ENCODE assay signal across 9 cellular contexts in genomic region chr16:15850555-15850954, GRCh38. TPM values are rescaled to one million over a fixed set of nuclear protein-coding genes. Genes with fewer than 3 reads are reported as not detected.
DNase-seq lines count a peak whose midpoint lies in the region; ATAC-seq and TF ChIP-seq lines count a peak whose summit lies in the region.
"Not testable (repeated sequence)": the region's sequence is repeated elsewhere in the genome, so short reads cannot be mapped to it uniquely, and the experiment has no call there.
"Had no signal": no experiment of that assay in that cellular context is flagged by ENCODE, and none has a peak within 500 bp of the region (broad histone marks: within the 10 kb centered on the region; RNA-seq: fewer than 3 reads in every experiment).

No MANE protein-coding gene starts in this region.

- TF ChIP-seq EP300 in sigmoid colon (IDR thresholded peaks at IDR 0.05) = not testable (repeated sequence)

- peak overlapping the region; percentile 88 to 90 for H3K27ac ChIP-seq in ascending aorta
- peak overlapping the region in 1 of 4 donors; percentile 23 for H3K27ac ChIP-seq in esophagus squamous epithelium
- peak overlapping the region; percentile 66 for H3K27ac ChIP-seq in muscle layer of colon (ENCODE audit: low read depth, low read length)
- H3K27ac ChIP-seq in sigmoid colon = peak overlapping the region; percentile 95 to 98 (median 96)
- peak overlapping the region; percentile 55 to 77 for H3K27ac ChIP-seq in thoracic aorta
- H3K27ac ChIP-seq in uterus = peak overlapping the region; percentile 73 to 92

- not testable (repeated sequence) for H3K9me3 ChIP-seq in ascending aorta; esophagus squamous epithelium; muscle layer of colon (ENCODE audit: low read length); sigmoid colon; thoracic aorta; uterus

- intact Hi-C loops in ascending aorta (cut with DNase I); esophagus squamous epithelium (cut with DNase I); sigmoid colon (cut with DNase I); uterus (cut with DNase I; ENCODE audit: low total_unique reads): not testable (repeated sequence)

- peak overlapping the region; percentile 85 for H3K9ac ChIP-seq in muscle layer of colon (ENCODE audit: low read length)

- H3K4me1 ChIP-seq in ascending aorta = peaks cover 0 to 43% of the 10 kb centered on the region in 2 donors
- H3K4me1 ChIP-seq in esophagus squamous epithelium; muscle layer of colon (ENCODE audit: insufficient read depth, low read length); uterus: not testable (repeated sequence)
- peaks cover 0 to 61% (median 49%) of the 10 kb centered on the region in 4 donors for H3K4me1 ChIP-seq in sigmoid colon
- peaks cover 24 to 68% of the 10 kb centered on the region in 2 donors for H3K4me1 ChIP-seq in thoracic aorta (ENCODE audit: control insufficient read depth in 1 of 2, low read depth in 2 of 2)

- TF ChIP-seq POLR2A in esophagus squamous epithelium (IDR thresholded peaks at IDR 0.05); sigmoid colon (IDR thresholded peaks at IDR 0.05); uterus (IDR thresholded peaks at IDR 0.05): not testable (repeated sequence)

- DNase-seq in ascending aorta (ENCODE audit: low spot score in 2 of 2); esophagus squamous epithelium (lab: John Stamatoyannopoulos, UW); sigmoid colon; thoracic aorta (ENCODE audit: low spot score); uterus: not testable (repeated sequence)

- H3K36me3 ChIP-seq in ascending aorta (peaks cover 16 to 22% of the 10 kb centered on the region in 2 donors), muscle layer of colon (ENCODE audit: insufficient read depth, low read length) (peaks cover 52% of the 10 kb centered on the region), sigmoid colon (peaks cover 16 to 81% (median 39%) of the 10 kb centered on the region in 4 donors), thoracic aorta (peaks cover 12% of the 10 kb centered on the region)
- H3K36me3 ChIP-seq in esophagus squamous epithelium, uterus: not testable (repeated sequence)

- not testable (repeated sequence) for ATAC-seq in thoracic aorta (ENCODE audit: insufficient number of reproducible peaks, low FRiP score, low read depth)

- not testable (repeated sequence) for H3K27me3 ChIP-seq in ascending aorta; muscle layer of colon (ENCODE audit: control insufficient read depth in 1 of 2, insufficient read depth in 2 of 2, low read length in 2 of 2); sigmoid colon; thoracic aorta (replicated peaks; ENCODE audit: insufficient read depth); uterus
- peaks cover 0 to 11% (median 0%) of the 10 kb centered on the region in 4 donors for H3K27me3 ChIP-seq in esophagus squamous epithelium

- peak overlapping the region; percentile 2 to 92 for H3K4me3 ChIP-seq in ascending aorta
- H3K4me3 ChIP-seq in esophagus squamous epithelium = peak overlapping the region in 3 of 4 donors; percentile 36 to 66 (median 41)
- peak overlapping the region; percentile 21 to 79 for H3K4me3 ChIP-seq in muscle layer of colon (ENCODE audit: low read depth in 1 of 2, low read length in 2 of 2)
- H3K4me3 ChIP-seq in sigmoid colon = peak overlapping the region; percentile 51 to 70 (median 68)
- peak overlapping the region; percentile 89 for H3K4me3 ChIP-seq in thoracic aorta
- H3K4me3 ChIP-seq in uterus = peak overlapping the region in 1 of 2 donors; percentile 13

- not testable (repeated sequence) for TF ChIP-seq CTCF in ascending aorta (IDR thresholded peaks at IDR 0.05); esophagus squamous epithelium (IDR thresholded peaks at IDR 0.05); sigmoid colon (IDR thresholded peaks at IDR 0.05); thoracic aorta (IDR thresholded peaks at IDR 0.05); uterus (IDR thresholded peaks at IDR 0.05)

- WGBS in esophagus squamous epithelium, 2 donors = 74 to 95% methylated on average over 6 of the region's 6 CpGs
- 87 to 93% methylated on average over 6 of the region's 6 CpGs for WGBS in sigmoid colon, 2 donors

RNA-seq across cellular contexts. Expression of gene MYH11, which starts 6.3 kb away (rescaled TPM):
- 694 TPM for total RNA-seq in ascending aorta
- total RNA-seq in esophagus squamous epithelium = 1,000 to 10,000 TPM in 1 of 4 donors, 100 to 1,000 TPM in 3; 121 to 1,349 (median 217) TPM
- over 10,000 TPM in 1 of 4 donors, 1,000 to 10,000 TPM in 3; 4,282 to 11,818 (median 7,071) TPM for total RNA-seq in sigmoid colon
- 100 to 1,000 TPM in 1 of 3 donors, 10 to 100 TPM in 1, 1 to 10 TPM in 1; 5.1 to 262 (median 31.8) TPM for polyA plus RNA-seq in sigmoid colon
- 1,000 to 10,000 TPM; 2,411 to 2,456 TPM for total RNA-seq in thoracic aorta
- total RNA-seq in uterus = 1,000 to 10,000 TPM in 2 of 4 donors, 100 to 1,000 TPM in 2; 447 to 1,893 (median 822) TPM
- total RNA-seq: Caco-2; CD4-positive, CD25-positive, alpha-beta regulatory T cell; CD8-positive, alpha-beta T cell had no signal

RNA-seq across cellular contexts. Expression of gene CEP20, which starts 37.8 kb away (rescaled TPM):
- total RNA-seq in ascending aorta = 7.6 TPM
- total RNA-seq in esophagus squamous epithelium = 10 to 100 TPM; 36.1 to 74.3 (median 42.5) TPM
- 10 to 100 TPM; 29.5 to 44.2 (median 34.7) TPM for total RNA-seq in sigmoid colon
- polyA plus RNA-seq in sigmoid colon = 10 to 100 TPM; 23.9 to 34.9 (median 30.6) TPM
- total RNA-seq in thoracic aorta = 10 to 100 TPM; 14.9 to 29.1 TPM
- 100 to 1,000 TPM in 1 of 4 donors, 10 to 100 TPM in 3; 13.8 to 101 (median 47.9) TPM for total RNA-seq in uterus
